15 cellular contexts compared by ENCODE assay signal in the genomic region with DNA sequence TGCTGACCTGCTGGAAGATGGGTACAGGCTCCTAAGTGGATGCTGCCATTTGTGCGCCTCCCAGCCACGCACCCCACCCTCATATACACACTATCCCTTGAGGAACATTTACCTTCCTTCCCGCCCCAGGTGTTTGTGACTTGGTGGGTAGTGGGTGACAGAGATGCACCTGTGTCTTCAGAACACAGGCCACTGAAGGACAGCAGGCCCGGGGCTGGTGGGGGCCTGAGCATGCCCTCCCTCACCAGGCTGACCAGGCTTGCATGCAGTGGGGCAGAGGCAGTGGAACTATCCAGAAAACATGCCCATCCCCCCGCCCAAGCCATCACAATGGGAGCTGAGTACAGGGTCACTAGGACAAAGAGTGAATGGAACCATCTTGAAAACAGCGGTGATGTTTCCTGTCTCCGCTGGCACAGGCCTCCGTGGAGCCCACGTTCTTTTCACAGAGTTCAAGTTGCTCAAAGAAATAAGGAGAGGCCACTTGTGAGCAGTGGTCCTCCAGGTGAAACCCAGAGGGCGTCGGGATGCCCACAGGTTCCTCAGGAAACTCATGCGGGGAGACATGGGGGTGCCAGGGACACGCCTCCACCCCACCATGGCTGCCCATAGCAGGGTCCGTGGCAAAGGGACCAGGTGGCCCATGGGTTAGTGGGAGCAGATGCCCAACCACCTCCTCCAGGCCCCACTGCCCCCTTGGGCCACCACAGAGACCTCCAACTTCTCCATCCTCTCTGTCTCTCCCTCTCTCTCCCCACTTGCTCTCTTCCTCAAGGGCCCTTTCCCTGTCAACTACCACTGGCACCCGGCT.
DNase-seq lines count a peak whose midpoint lies in the region; ATAC-seq and TF ChIP-seq lines count a peak whose summit lies in the region.
"Had no signal": no experiment of that assay in that cellular context is flagged by ENCODE, and none has a peak within 500 bp of the region (broad histone marks: within the 10 kb centered on the region; RNA-seq: fewer than 3 reads in every experiment).

No MANE protein-coding gene starts in this region.

- no peaks in the 10 kb centered on the region for H3K36me3 ChIP-seq in left ventricle myocardium inferior
- H3K36me3 ChIP-seq in skeletal muscle tissue (ENCODE audit: control insufficient read depth in 3 of 3, insufficient read depth in 3 of 3, low read length in 3 of 3), result no peaks in the 10 kb centered on the region
- H3K36me3 ChIP-seq in effector memory CD4-positive, alpha-beta T cell (ENCODE audit: control insufficient read depth, insufficient read depth, low read length), result no peaks in the 10 kb centered on the region

- peak overlapping the region in 1 of 3 donors; percentile 50 for H3K9ac ChIP-seq in skeletal muscle tissue (ENCODE audit: low read depth in 1 of 3, low read length in 3 of 3)

- H3K4me1 ChIP-seq in left ventricle myocardium inferior (peaks cover 20% of the 10 kb centered on the region), skeletal muscle tissue (ENCODE audit: control insufficient read depth in 3 of 3, insufficient read depth in 3 of 3, low read length in 3 of 3) (peaks cover 0 to 26% (median 21%) of the 10 kb centered on the region in 3 donors)
- H3K4me1 ChIP-seq in effector memory CD4-positive, alpha-beta T cell (ENCODE audit: control insufficient read depth, insufficient read depth, low read length, poor library complexity, severe bottlenecking), result peaks cover 6% of the 10 kb centered on the region

- peaks cover 8% of the 10 kb centered on the region for H3K27me3 Mint-ChIP-seq in IgD-negative memory B cell

- H3K4me1 Mint-ChIP-seq in IgD-negative memory B cell, result peaks cover 20 to 22% (median 22%) of the 10 kb centered on the region in 3 donors

- DNase-seq in GM13977 (ENCODE audit: low spot score) (peak; percentile 9), left ventricle myocardium inferior (no peak), NCI-H2171 treated with DMSO at 0.1 percent for 48 hours (lab: John Stamatoyannopoulos, UW) (no peak)
- no peak for DNase-seq in central memory CD4-positive, alpha-beta T cell
- DNase-seq in effector memory CD4-positive, alpha-beta T cell, result no peak
- DNase-seq: COR-L47, EL, hippocampal formation, kidney, NCI-H1092 treated with DMSO at 0.1 percent for 48 hours had no signal

- no peak for ATAC-seq in GM19397 (IDR thresholded peaks at IDR 0.05; ENCODE audit: unreplicated experiment)

- H3K27ac Mint-ChIP-seq in IgD-negative memory B cell, result peak overlapping the region in 2 of 3 donors; percentile 0 to 29
- H3K27ac Mint-ChIP-seq: activated T-helper 1 cell treated with anti-CD3 and anti-CD28 coated beads, Interleukin-12 subunit alpha, Interleukin-12 subunit beta, Interleukin-2, Interleukin-4 antibody, amounts not matched to agents 30 ng/mL and 10 ng/mL and 1 ng/mL, durations not matched to agents 14 hours and 24 hours and 36 hours; mesothelial cell of epicardium had no signal

- H3K4me3 Mint-ChIP-seq in IgD-negative memory B cell, result peak overlapping the region in 3 of 4 donors; percentile 2 to 59 (median 21)
- H3K4me3 Mint-ChIP-seq: activated T-helper 1 cell treated with anti-CD3 and anti-CD28 coated beads, Interleukin-12 subunit alpha, Interleukin-12 subunit beta, Interleukin-2, Interleukin-4 antibody, amounts not matched to agents 30 ng/mL and 10 ng/mL and 1 ng/mL, durations not matched to agents 14 hours and 24 hours and 36 hours; mesothelial cell of epicardium had no signal

- intact Hi-C loops in left ventricle myocardium inferior (cut with micrococcal nuclease), result loop anchor here (10.0 kb wide), 2 partner anchors 97 to 367 kb away; no protein-coding TSS in a partner anchor

- in situ Hi-C loops in GM13977 (cut with MboI; ENCODE audit: low pct_unique_long_range_greater_than_20kb, low sequenced_read_pairs, unreplicated experiment), result no loop called here

- TF ChIP-seq CTCF in GM13977 (IDR thresholded peaks at IDR 0.05; ENCODE audit: extremely low read depth, insufficient read depth, missing control alignments) (no peak), left ventricle myocardium inferior (IDR thresholded peaks at IDR 0.05; ENCODE audit: borderline replicate concordance) (no peak)

- H3K27me3 ChIP-seq in left ventricle myocardium inferior (ENCODE audit: low read depth) (peaks cover 13% of the 10 kb centered on the region), skeletal muscle tissue (ENCODE audit: control insufficient read depth in 3 of 3, insufficient read depth in 3 of 3, low read length in 3 of 3) (peaks cover 0 to 10% (median 0%) of the 10 kb centered on the region in 3 donors)
- peaks cover 3% of the 10 kb centered on the region for H3K27me3 ChIP-seq in effector memory CD4-positive, alpha-beta T cell (replicated peaks; ENCODE audit: control insufficient read depth, insufficient read depth, low read length, poor library complexity, severe bottlenecking)

- H3K27ac ChIP-seq in left ventricle myocardium inferior (replicated peaks), result peak overlapping the region; percentile 78
- peak overlapping the region; percentile 72 for H3K27ac ChIP-seq in skeletal muscle tissue (ENCODE audit: low read depth, low read length)
- H3K27ac ChIP-seq in effector memory CD4-positive, alpha-beta T cell (ENCODE audit: insufficient read depth, low read length, poor library complexity, severe bottlenecking), result no peak overlapping the region

- H3K4me3 ChIP-seq in left ventricle myocardium inferior (no peak overlapping the region), skeletal muscle tissue (ENCODE audit: low read length in 3 of 3) (peak overlapping the region in 1 of 3 donors; percentile 41)
- no peak overlapping the region for H3K4me3 ChIP-seq in effector memory CD4-positive, alpha-beta T cell (ENCODE audit: insufficient read depth, low read depth, low read length, poor library complexity, severe bottlenecking)

- H3K9me3 ChIP-seq in left ventricle myocardium inferior (replicated peaks) (no peaks in the 10 kb centered on the region), skeletal muscle tissue (ENCODE audit: control insufficient read depth in 3 of 3, low read length in 3 of 3) (no peaks in the 10 kb centered on the region)
- no peaks in the 10 kb centered on the region for H3K9me3 ChIP-seq in effector memory CD4-positive, alpha-beta T cell (ENCODE audit: control insufficient read depth, low read length)

- no peaks in the 10 kb centered on the region for H3K36me3 Mint-ChIP-seq in IgD-negative memory B cell
- H3K36me3 Mint-ChIP-seq: mesothelial cell of epicardium had no signal

- no peaks in the 10 kb centered on the region for H3K9me3 Mint-ChIP-seq in IgD-negative memory B cell
- H3K9me3 Mint-ChIP-seq: activated T-helper 1 cell treated with anti-CD3 and anti-CD28 coated beads, Interleukin-12 subunit alpha, Interleukin-12 subunit beta, Interleukin-2, Interleukin-4 antibody, amounts not matched to agents 30 ng/mL and 10 ng/mL and 1 ng/mL, durations not matched to agents 14 hours and 24 hours and 36 hours; mesothelial cell of epicardium had no signal
